Comparison of ENCODE assay signal across 8 cellular contexts in the genomic region with DNA sequence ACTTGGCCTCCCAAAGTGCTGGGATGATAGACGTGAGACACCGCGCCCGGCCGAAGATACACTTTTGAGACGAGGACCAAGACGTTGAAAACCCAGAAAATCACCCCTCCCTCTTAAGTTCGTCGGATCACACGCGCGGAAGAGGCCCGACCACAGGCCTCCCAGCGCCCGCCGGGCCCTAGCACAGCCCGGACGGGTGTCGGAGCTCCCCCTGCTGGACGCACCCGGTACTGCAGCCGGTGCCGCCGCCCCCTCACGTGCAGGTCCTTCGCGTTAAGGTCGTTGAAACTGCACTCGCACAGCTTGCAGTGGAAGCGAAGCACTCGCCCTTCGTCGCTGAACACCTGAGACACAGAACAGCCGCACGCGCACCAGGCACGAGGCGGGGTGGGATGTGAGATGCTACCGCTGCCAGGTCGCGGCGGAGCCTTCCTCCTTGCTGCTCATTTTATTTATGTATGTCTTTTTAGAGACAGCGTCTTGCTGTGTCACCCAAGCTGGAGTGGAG. TPM values are rescaled to one million over a fixed set of nuclear protein-coding genes. Genes with fewer than 3 reads are reported as not detected.
A peak's percentile ranks its signal among the peaks of the same experiment; 100 is the strongest.
DNase-seq lines count a peak whose midpoint lies in the region; ATAC-seq and TF ChIP-seq lines count a peak whose summit lies in the region.

No MANE protein-coding gene starts in this region.

- no peaks in the 10 kb centered on the region for H3K36me3 Mint-ChIP-seq in neural progenitor cell

- no peak overlapping the region for H3K4me2 ChIP-seq in neural progenitor cell

- no peak overlapping the region for H3K9ac ChIP-seq in neural progenitor cell

- H4K20me1 ChIP-seq in neural progenitor cell (ENCODE audit: low read depth), result peaks cover 6% of the 10 kb centered on the region

- H3K9me3 ChIP-seq in esophagus muscularis mucosa (no peaks in the 10 kb centered on the region), neural progenitor cell (ENCODE audit: low read depth) (no peaks in the 10 kb centered on the region), thyroid gland (no peaks in the 10 kb centered on the region)

- H3K4me3 ChIP-seq in esophagus muscularis mucosa (no peak overlapping the region), neural progenitor cell (no peak overlapping the region), thyroid gland (replicated peaks in 1 of 3) (no peak overlapping the region)

- H3K4me1 Mint-ChIP-seq in neural progenitor cell, result peaks cover 8% of the 10 kb centered on the region

- TF ChIP-seq POLR2A in esophagus muscularis mucosa (IDR thresholded peaks at IDR 0.05; ENCODE audit: low read depth), result no peak
- no peak for TF ChIP-seq POLR2A in thyroid gland (IDR thresholded peaks at IDR 0.05)

- H3K27ac Mint-ChIP-seq in neural progenitor cell, result no peak overlapping the region

- peak overlapping the region; percentile 50 for H3K4me3 Mint-ChIP-seq in neural progenitor cell

- no peaks in the 10 kb centered on the region for H3K79me2 ChIP-seq in neural progenitor cell (ENCODE audit: low read depth)

- intact Hi-C loops in esophagus muscularis mucosa (cut with DNase I), result no loop called here
- intact Hi-C loops in thyroid gland (cut with DNase I), result loop anchor here (5.0 kb wide), 1 partner anchor 160 kb away; no protein-coding TSS in a partner anchor

- TF ChIP-seq CTCF in esophagus muscularis mucosa (IDR thresholded peaks at IDR 0.05), result peak in 2 of 3 experiments; percentile 94 to 95
- TF ChIP-seq CTCF in neural progenitor cell (IDR thresholded peaks at IDR 0.05), result peak; percentile 100
- peak; percentile 78 to 99 (median 92) for TF ChIP-seq CTCF in thyroid gland (IDR thresholded peaks at IDR 0.05)

- ATAC-seq in GM21528 (IDR thresholded peaks at IDR 0.05; ENCODE audit: low FRiP score, unreplicated experiment), result no peak

- no peak for TF ChIP-seq EP300 in esophagus muscularis mucosa (IDR thresholded peaks at IDR 0.05)

- peaks cover 5% of the 10 kb centered on the region for H3K27me3 Mint-ChIP-seq in neural progenitor cell (ENCODE audit: insufficient read depth, low read depth)

- peaks cover 0 to 19% (median 0%) of the 10 kb centered on the region in 4 donors for H3K27me3 ChIP-seq in esophagus muscularis mucosa
- peaks cover 10% of the 10 kb centered on the region for H3K27me3 ChIP-seq in neural progenitor cell
- no peaks in the 10 kb centered on the region for H3K27me3 ChIP-seq in thyroid gland

- H2AFZ ChIP-seq in neural progenitor cell (replicated peaks), result no peak overlapping the region

- H3K36me3 ChIP-seq in esophagus muscularis mucosa (no peaks in the 10 kb centered on the region), neural progenitor cell (no peaks in the 10 kb centered on the region), thyroid gland (no peaks in the 10 kb centered on the region)

- H3K4me1 ChIP-seq in esophagus muscularis mucosa (peaks cover 0 to 7% (median 5%) of the 10 kb centered on the region in 4 donors), neural progenitor cell (no peaks in the 10 kb centered on the region), thyroid gland (no peaks in the 10 kb centered on the region)

- peak; percentile 66 for DNase-seq in NK-92 treated with Interleukin-12 subunit alpha and Interleukin-12 subunit beta, amount 100 ng/mL, for 24 hours (lab: John Stamatoyannopoulos, UW)
- DNase-seq in NK-92 (lab: John Stamatoyannopoulos, UW; ENCODE audit: unreplicated experiment), result no peak
- peak; percentile 62 for DNase-seq in NOMO-1 treated with dmso at 0.1 percent for 144 hours (lab: John Stamatoyannopoulos, UW; ENCODE audit: unreplicated experiment)
- peak; percentile 89 for DNase-seq in activated T-cell treated with anti-CD3 and anti-CD28 coated beads for 48 hours (ENCODE audit: low read depth)
- no peak for DNase-seq in esophagus muscularis mucosa (ENCODE audit: extremely low spot score)
- peak; percentile 81 for DNase-seq in neural progenitor cell (ENCODE audit: low spot score)
- DNase-seq in thyroid gland, result peak; percentile 50 to 55

- H3F3A ChIP-seq in neural progenitor cell (ENCODE audit: low read depth), result no peaks in the 10 kb centered on the region

- H3K27ac ChIP-seq in esophagus muscularis mucosa (replicated peaks in 1 of 4) (no peak overlapping the region), neural progenitor cell (no peak overlapping the region), thyroid gland (no peak overlapping the region)

- no peaks in the 10 kb centered on the region for H3K9me3 Mint-ChIP-seq in neural progenitor cell

- WGBS in esophagus muscularis mucosa, result 29% methylated on average over 5 of the region's 43 CpGs
- 22 to 36% methylated on average over 21 to 24 of the region's 43 CpGs for WGBS in thyroid gland, 2 donors

RNA-seq across cellular contexts. Expression of a gene that starts 35.7 kb away (rescaled TPM):
- total RNA-seq in esophagus muscularis mucosa (1 to 10 TPM in 3 of 4 donors, under 1 TPM in 1; 0.13 to 2.9 (median 1.8) TPM), neural progenitor cell (ENCODE audit: low replicate concordance) (2.4 and 2.8 TPM in 2 replicates), thyroid gland (10 to 100 TPM in 1 of 4 donors, 1 to 10 TPM in 2, under 1 TPM in 1; 0.93 to 14.7 (median 2.7) TPM)

RNA-seq across cellular contexts. Expression of a gene that starts 46.9 kb away (rescaled TPM):
- total RNA-seq in esophagus muscularis mucosa (under 1 TPM in 1 of 4 donors, not detected in 3; 0.69 TPM), neural progenitor cell (ENCODE audit: low replicate concordance) (8.9 and 20.4 TPM in 2 replicates), thyroid gland (not detected)

RNA-seq across cellular contexts. Expression of a gene that starts 49.9 kb away (rescaled TPM):
- total RNA-seq in esophagus muscularis mucosa (not detected), neural progenitor cell (ENCODE audit: low replicate concordance) (not detected in 2 replicates), thyroid gland (not detected)

RNA-seq across cellular contexts. Expression of a gene that starts 58.6 kb away (rescaled TPM):
- total RNA-seq in esophagus muscularis mucosa (1 to 10 TPM in 1 of 4 donors, under 1 TPM in 3; 0.42 to 1.3 (median 0.82) TPM), neural progenitor cell (ENCODE audit: low replicate concordance) (15.8 and 23.9 TPM in 2 replicates), thyroid gland (under 1 TPM in 1 of 4 donors, not detected in 3; 0.10 TPM)

RNA-seq across cellular contexts. Expression of a gene that starts 59.4 kb away (rescaled TPM):
- total RNA-seq in esophagus muscularis mucosa (10 to 100 TPM; 45.2 to 84.3 (median 77.4) TPM), neural progenitor cell (ENCODE audit: low replicate concordance) (15.1 and 21.4 TPM in 2 replicates), thyroid gland (100 to 1,000 TPM in 2 of 4 donors, 10 to 100 TPM in 2; 84.0 to 131 (median 102) TPM)

Comparison
In these comparisons a context has a peak if more than half of its experiments do, and no peak if none do; other contexts are left out.
1. DNase-seq: peak in NK-92 treated with Interleukin-12 subunit alpha and Interleukin-12 subunit beta, amount 100 ng/mL, for 24 hours (single experiment), NOMO-1 treated with dmso at 0.1 percent for 144 hours (single experiment), activated T-cell treated with anti-CD3 and anti-CD28 coated beads for 48 hours (single experiment), neural progenitor cell (single experiment) and thyroid gland (2 of 2); none in NK-92 (single experiment) and esophagus muscularis mucosa (single experiment).
2. Peak in every context shown above with its lines, with median percentiles within 50 percentile points of each other: CTCF ChIP-seq.